20 cellular contexts compared by ENCODE assay signal in the genomic region with DNA sequence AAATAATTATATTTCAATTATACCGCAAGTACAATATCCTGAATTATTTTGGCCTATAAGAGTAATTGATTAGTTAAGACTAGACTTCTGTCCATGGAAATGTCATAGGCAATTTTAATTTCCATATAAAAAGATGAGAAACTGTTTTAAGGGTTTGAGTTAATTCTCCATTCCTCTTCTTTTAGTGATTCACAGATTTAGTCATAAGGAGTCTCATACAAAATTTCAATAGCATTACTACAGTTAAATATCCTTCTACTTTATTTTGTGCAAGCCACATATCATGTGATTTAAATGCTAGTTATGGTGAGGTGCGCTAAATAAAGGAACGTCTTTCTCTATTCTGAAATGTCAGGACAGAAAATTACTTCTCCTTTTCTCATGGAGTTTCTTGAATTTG. TPM values are rescaled to one million over a fixed set of nuclear protein-coding genes. Genes with fewer than 3 reads are reported as not detected.
DNase-seq lines count a peak whose midpoint lies in the region; ATAC-seq and TF ChIP-seq lines count a peak whose summit lies in the region.
"Had no signal": no experiment of that assay in that cellular context is flagged by ENCODE, and none has a peak within 500 bp of the region (broad histone marks: within the 10 kb centered on the region; RNA-seq: fewer than 3 reads in every experiment).

No MANE protein-coding gene starts in this region.

- TF ChIP-seq CTCF in KMS-11 (conservative IDR thresholded peaks at IDR 0.05; ENCODE audit: low read depth, low read length) = no peak

- H4K20me1 ChIP-seq in KMS-11 (ENCODE audit: insufficient read depth) = no peaks in the 10 kb centered on the region

- H3K9me3 Mint-ChIP-seq in activated CD4-positive, alpha-beta T cell treated with anti-CD3 and anti-CD28 coated beads, Interleukin-2, amount 10 ng/mL, durations not matched to agents 7 days and 5 days = no peaks in the 10 kb centered on the region
- no peaks in the 10 kb centered on the region for H3K9me3 Mint-ChIP-seq in naive thymus-derived CD8-positive, alpha-beta T cell
- H3K9me3 Mint-ChIP-seq: CD8-positive, alpha-beta T cell; endodermal cell; nephron progenitor cell had no signal

- CTCF ChIA-PET in activated CD4-positive, alpha-beta T cell treated with anti-CD3 and anti-CD28 coated beads, Interleukin-2, amount 10 ng/mL, durations not matched to agents 7 days and 5 days (lab: Charles Lee) = no interaction called here

- no peak overlapping the region for H3K4me3 ChIP-seq in KMS-11 (IDR thresholded peaks at IDR 0.05; ENCODE audit: insufficient read depth, low read depth, low read length)
- H3K4me3 ChIP-seq: hepatocyte, upper lobe of left lung had no signal

- peak overlapping the region; percentile 97 for H3K4me2 ChIP-seq in KMS-11
- H3K4me2 ChIP-seq: hepatocyte had no signal

- peaks cover 63% of the 10 kb centered on the region for H3K4me1 ChIP-seq in KMS-11 (ENCODE audit: low read depth, poor library complexity, severe bottlenecking)

- peaks cover 42% of the 10 kb centered on the region for H3K4me1 Mint-ChIP-seq in activated CD4-positive, alpha-beta T cell treated with anti-CD3 and anti-CD28 coated beads, Interleukin-2, amount 10 ng/mL, durations not matched to agents 7 days and 5 days
- peaks cover 41% of the 10 kb centered on the region for H3K4me1 Mint-ChIP-seq in T-helper 17 cell
- peaks cover 18 to 64% (median 59%) of the 10 kb centered on the region in 4 donors for H3K4me1 Mint-ChIP-seq in naive thymus-derived CD8-positive, alpha-beta T cell

- peaks cover 100% of the 10 kb centered on the region for H3K79me2 ChIP-seq in KMS-11 (ENCODE audit: insufficient read depth, low read depth)
- H3K79me2 ChIP-seq: hepatocyte had no signal

- H3K27me3 Mint-ChIP-seq in activated CD4-positive, alpha-beta T cell treated with anti-CD3 and anti-CD28 coated beads, Interleukin-2, amount 10 ng/mL, durations not matched to agents 7 days and 5 days = peaks cover 23% of the 10 kb centered on the region
- no peaks in the 10 kb centered on the region for H3K27me3 Mint-ChIP-seq in T-helper 17 cell
- no peaks in the 10 kb centered on the region for H3K27me3 Mint-ChIP-seq in naive thymus-derived CD8-positive, alpha-beta T cell

- no peak overlapping the region for H3K4me3 Mint-ChIP-seq in activated CD4-positive, alpha-beta T cell treated with anti-CD3 and anti-CD28 coated beads, Interleukin-2, amount 10 ng/mL, durations not matched to agents 7 days and 5 days
- no peak overlapping the region for H3K4me3 Mint-ChIP-seq in T-helper 17 cell
- peak overlapping the region in 2 of 10 donors; percentile 0 to 2 for H3K4me3 Mint-ChIP-seq in naive thymus-derived CD8-positive, alpha-beta T cell
- H3K4me3 Mint-ChIP-seq: endodermal cell, nephron progenitor cell had no signal

- no peaks in the 10 kb centered on the region for H3K27me3 ChIP-seq in KMS-11 (ENCODE audit: insufficient read depth, low read depth)

- intact Hi-C loops in left colon (cut with DNase I, micrococcal nuclease) = no loop called here

- ATAC-seq in T-helper 17 cell (no peak), left colon (no peak)
- no peak for ATAC-seq in naive thymus-derived CD8-positive, alpha-beta T cell
- ATAC-seq: CD8-positive, alpha-beta T cell had no signal

- POLR2A ChIA-PET in activated CD4-positive, alpha-beta T cell treated with anti-CD3 and anti-CD28 coated beads, Interleukin-2, amount 10 ng/mL, durations not matched to agents 7 days and 5 days (lab: Charles Lee) = no interaction called here
- POLR2A ChIA-PET in naive thymus-derived CD8-positive, alpha-beta T cell (lab: Charles Lee) = interaction anchor here (1.1 kb wide), 1 partner anchor 114 kb away, joined by 5 read pairs; no protein-coding TSS in a partner anchor

- no peak overlapping the region for H2AFZ ChIP-seq in KMS-11 (ENCODE audit: low read depth)
- H2AFZ ChIP-seq: hepatocyte had no signal

- H3K9ac ChIP-seq in KMS-11 = peak overlapping the region; percentile 99

- H3K9me3 ChIP-seq in T-helper 17 cell (ENCODE audit: control insufficient read depth, low read length, poor library complexity, severe bottlenecking) = no peaks in the 10 kb centered on the region
- H3K9me3 ChIP-seq: upper lobe of left lung had no signal

- peak overlapping the region; percentile 95 for H3K27ac ChIP-seq in KMS-11
- H3K27ac ChIP-seq: hepatocyte, upper lobe of left lung had no signal

- DNase-seq in activated CD4-positive, alpha-beta T cell treated with anti-CD3 and anti-CD28 coated beads, Interleukin-2, amount 10 ng/mL, durations not matched to agents 7 days and 5 days = no peak
- DNase-seq in activated CD4-positive, alpha-beta T cell treated with anti-CD3 and anti-CD28 coated beads, Interleukin-2, amount 50 U/mL, for 48 hours = no peak
- DNase-seq in T-helper 17 cell = no peak
- DNase-seq in naive thymus-derived CD8-positive, alpha-beta T cell = no peak
- no peak for DNase-seq in NCI-H2171 (lab: John Stamatoyannopoulos, UW)
- no peak for DNase-seq in NCI-H1092 (lab: John Stamatoyannopoulos, UW)
- DNase-seq in left colon = no peak
- DNase-seq: activated CD4-positive, alpha-beta T cell treated with anti-CD3 and anti-CD28 coated beads for 1 hour; CD8-positive, alpha-beta T cell; central memory CD4-positive, alpha-beta T cell; endodermal cell; islet precursor cell; NCI-H2029 treated with DMSO at 0.1 percent for 48 hours; NCI-H524; nephron progenitor cell; SHP77 treated with DMSO at 0.1 percent for 48 hours; stimulated activated naive CD4-positive, alpha-beta T cell; upper lobe of left lung had no signal

- H3K27ac Mint-ChIP-seq in activated CD4-positive, alpha-beta T cell treated with anti-CD3 and anti-CD28 coated beads, Interleukin-2, amount 10 ng/mL, durations not matched to agents 7 days and 5 days = peak overlapping the region; percentile 38
- H3K27ac Mint-ChIP-seq in T-helper 17 cell = peak overlapping the region; percentile 97
- peak overlapping the region in 6 of 10 donors; percentile 8 to 80 (median 44) for H3K27ac Mint-ChIP-seq in naive thymus-derived CD8-positive, alpha-beta T cell
- H3K27ac Mint-ChIP-seq: endodermal cell, nephron progenitor cell had no signal

- H3K36me3 ChIP-seq in KMS-11 (ENCODE audit: insufficient read depth) = peaks cover 10% of the 10 kb centered on the region; the same call in 1 of the 2 replicates
- H3K36me3 ChIP-seq: upper lobe of left lung had no signal

- H3K36me3 Mint-ChIP-seq in activated CD4-positive, alpha-beta T cell treated with anti-CD3 and anti-CD28 coated beads, Interleukin-2, amount 10 ng/mL, durations not matched to agents 7 days and 5 days (ENCODE audit: low read depth) = peaks cover 22% of the 10 kb centered on the region
- peaks cover 5% of the 10 kb centered on the region for H3K36me3 Mint-ChIP-seq in T-helper 17 cell (ENCODE audit: low read depth)
- H3K36me3 Mint-ChIP-seq in naive thymus-derived CD8-positive, alpha-beta T cell = peaks cover 0 to 5% (median 0%) of the 10 kb centered on the region in 3 donors

RNA-seq across cellular contexts. Expression of a gene that starts 49.9 kb away (rescaled TPM):
- total RNA-seq in activated CD4-positive, alpha-beta T cell treated with anti-CD3 and anti-CD28 coated beads, Interleukin-2, amount 10 ng/mL, durations not matched to agents 7 days and 5 days = 1 to 10 TPM; 8.7 to 9.0 TPM
- total RNA-seq in T-helper 17 cell = 10 to 100 TPM; 10.8 to 17.6 TPM
- total RNA-seq in naive thymus-derived CD8-positive, alpha-beta T cell = 10 to 100 TPM; 19.4 to 20.6 TPM
- polyA plus RNA-seq in naive thymus-derived CD8-positive, alpha-beta T cell = 10 to 100 TPM; 16.9 to 20.8 (median 20.0) TPM
- 1 to 10 TPM; 2.0 to 2.8 TPM for total RNA-seq in left colon

Comparison
In these comparisons a context has a peak if more than half of its experiments do, and no peak if none do; other contexts are left out.
1. H3K27ac Mint-ChIP-seq: peak in every context shown above with its lines; median percentile 97 in T-helper 17 cell; 44 in naive thymus-derived CD8-positive, alpha-beta T cell; 38 in activated CD4-positive, alpha-beta T cell treated with anti-CD3 and anti-CD28 coated beads, Interleukin-2, amount 10 ng/mL, durations not matched to agents 7 days and 5 days.